Comparison of ENCODE assay signal across 20 cellular contexts in genomic region chr7:100561491-100562194, GRCh38. TPM values are rescaled to one million over a fixed set of nuclear protein-coding genes. Genes with fewer than 3 reads are reported as not detected.
DNase-seq lines count a peak whose midpoint lies in the region; ATAC-seq, FAIRE-seq and TF ChIP-seq lines count a peak whose summit lies in the region.
"Had no signal": no experiment of that assay in that cellular context is flagged by ENCODE, and none has a peak within 500 bp of the region (broad histone marks: within the 10 kb centered on the region; RNA-seq: fewer than 3 reads in every experiment).

No MANE protein-coding gene starts in this region.

- H3K9ac ChIP-seq in HepG2 (ENCODE audit: insufficient read depth, low read depth, low read length) = no peak overlapping the region
- H3K9ac ChIP-seq: GM23248 had no signal

- intact Hi-C loops in HepG2 (cut with micrococcal nuclease; ENCODE audit: unreplicated experiment) = loop anchor here (5.0 kb wide), 1 partner anchor 94 kb away; no protein-coding TSS in a partner anchor
- intact Hi-C loops in right lobe of liver (cut with DNase I) = loop anchor here (5.0 to 10.0 kb wide), 3 partner anchors 84 to 133 kb away; partner anchors contain the start of genes GIGYF1 (in 1 of the 2) and TSC22D4 (in 1 of the 2)
- intact Hi-C loops in MCF 10A (cut with micrococcal nuclease) = no loop called here

- H3K27ac ChIP-seq in HepG2 (ENCODE audit: extremely low read length, insufficient read depth, low read length) (no peak overlapping the region), right lobe of liver (peak overlapping the region in 1 of 3 donors; percentile 6), osteoblast (ENCODE audit: low read depth, low read length) (no peak overlapping the region), small intestine (ENCODE audit: low read depth in 1 of 2, low read length in 1 of 2) (no peak overlapping the region)
- H3K27ac ChIP-seq: BLaER1 treated with 17β-estradiol and CSF1 and Interleukin-3, amounts not matched to agents 10 nM and 100 nM; GM23248; HL-60 had no signal

- peaks cover 88% of the 10 kb centered on the region for H3K4me1 ChIP-seq in HepG2 (ENCODE audit: insufficient read depth, low read length)
- H3K4me1 ChIP-seq in right lobe of liver = peaks cover 0 to 34% (median 16%) of the 10 kb centered on the region in 4 donors
- H3K4me1 ChIP-seq in osteoblast (ENCODE audit: insufficient read depth, low read length) = peaks cover 6% of the 10 kb centered on the region
- H3K4me1 ChIP-seq in small intestine (ENCODE audit: control insufficient read depth in 2 of 2, insufficient read depth in 1 of 2, low read depth in 1 of 2, low read length in 1 of 2) = no peaks in the 10 kb centered on the region

- POLR2A ChIA-PET in HepG2 (lab: Yijun Ruan, JAX) (interaction anchor here (1.2 kb wide), 1 partner anchor 25 kb away, joined by 3 read pairs; the partner anchor contains the start of gene FBXO24), MCF 10A (lab: Yijun Ruan, JAX) (interaction anchor here (0.6 kb wide), 1 partner anchor 21 kb away, joined by 3 read pairs; no protein-coding TSS in a partner anchor)

- H3K4me2 ChIP-seq in HepG2 (ENCODE audit: low read depth, low read length) (no peak overlapping the region), osteoblast (ENCODE audit: insufficient read depth, low read length) (no peak overlapping the region)
- H3K4me2 ChIP-seq: BLaER1 treated with 17β-estradiol and CSF1 and Interleukin-3, amounts not matched to agents 10 nM and 100 nM had no signal

- TF ChIP-seq POLR2A in HepG2 (IDR thresholded peaks at IDR 0.05; ENCODE audit: insufficient read depth in 1 of 2, low read depth in 2 of 2, low read length in 2 of 2) (no peak), right lobe of liver (IDR thresholded peaks at IDR 0.05) (no peak)

- H3K27me3 ChIP-seq in HepG2 (ENCODE audit: control insufficient read depth in 1 of 2, insufficient read depth in 2 of 2, low read length in 2 of 2) (no peaks in the 10 kb centered on the region), right lobe of liver (no peaks in the 10 kb centered on the region), osteoblast (ENCODE audit: insufficient read depth, low read length) (no peaks in the 10 kb centered on the region), small intestine (ENCODE audit: control insufficient read depth in 2 of 2, insufficient read depth in 2 of 2, low read length in 2 of 2) (no peaks in the 10 kb centered on the region)
- H3K27me3 ChIP-seq: BLaER1 treated with 17β-estradiol and CSF1 and Interleukin-3, amounts not matched to agents 10 nM and 100 nM had no signal

- CTCF ChIA-PET in HepG2 (lab: Yijun Ruan, JAX; ENCODE audit: low intra/inter-chr PET ratio, low total read pairs) (no interaction called here), MCF 10A (lab: Yijun Ruan, JAX) (interaction anchor here (0.6 to 8.4 kb wide), 9 partner anchors 13 to 1285 kb away, joined by 3 to 95 read pairs (median 17); partner anchors contain the start of gene TSC22D4)

- H3K4me3 Mint-ChIP-seq in chondrocyte (ENCODE audit: unreplicated experiment) (no peak overlapping the region), MCF 10A (ENCODE audit: unreplicated experiment) (no peak overlapping the region)
- H3K4me3 Mint-ChIP-seq: CD4-positive, CD25-positive, alpha-beta regulatory T cell had no signal

- ATAC-seq in HepG2 (no peak), right lobe of liver (no peak), HG03354 (IDR thresholded peaks at IDR 0.05; ENCODE audit: poor library complexity, severe bottlenecking, unreplicated experiment) (no peak)
- ATAC-seq: HCT116 had no signal

- H3K27ac Mint-ChIP-seq in chondrocyte (ENCODE audit: unreplicated experiment) = no peak overlapping the region
- H3K27ac Mint-ChIP-seq in MCF 10A (ENCODE audit: low read depth, unreplicated experiment) = no peak overlapping the region
- H3K27ac Mint-ChIP-seq: CD4-positive, CD25-positive, alpha-beta regulatory T cell had no signal

- no peak for TF ChIP-seq RAD21 in HepG2 (CRISPR knock-in tag; IDR thresholded peaks at IDR 0.05)

- peaks cover 17% of the 10 kb centered on the region; the same call in 1 of the 2 replicates for H4K20me1 ChIP-seq in HepG2 (ENCODE audit: insufficient read depth, low read length)
- no peaks in the 10 kb centered on the region for H4K20me1 ChIP-seq in osteoblast (ENCODE audit: insufficient read depth, low read length)

- no peak for FAIRE-seq in HepG2 (lab: Jason Lieb, UNC)
- FAIRE-seq in small intestine (lab: Jason Lieb, UNC) = no peak
- FAIRE-seq: G401.6, GM12891, H54 had no signal

- in situ Hi-C loops in HepG2 (cut with HindIII; ENCODE audit: extremely low pct_ligation_motif_present, low pct_unique_long_range_greater_than_20kb) = no loop called here

- no peak for DNase-seq in HepG2 (ENCODE audit: low spot score)
- no peak for DNase-seq in right lobe of liver
- peak; percentile 85 for DNase-seq in chondrocyte (ENCODE audit: low spot score)
- DNase-seq in osteoblast (ENCODE audit: insufficient read length, low spot score, missing footprints) = peak; percentile 14
- no peak for DNase-seq in MCF 10A (ENCODE audit: unreplicated experiment)
- DNase-seq in small intestine = no peak
- DNase-seq: 8988T; AML-193; Calu3; CD4-positive, CD25-positive, alpha-beta regulatory T cell; DMS79; GM23248; IMR-90 had no signal

- H3K36me3 ChIP-seq in HepG2 (replicated peaks in 1 of 2; ENCODE audit: control insufficient read depth in 1 of 2, insufficient read depth in 2 of 2, low read length in 2 of 2) = peaks cover 29 to 75% of the 10 kb centered on the region in 2 experiments
- peaks cover 0 to 72% (median 30%) of the 10 kb centered on the region in 4 donors for H3K36me3 ChIP-seq in right lobe of liver
- peaks cover 3% of the 10 kb centered on the region for H3K36me3 ChIP-seq in osteoblast (ENCODE audit: insufficient read depth, low read length)
- H3K36me3 ChIP-seq in small intestine (ENCODE audit: control insufficient read depth in 2 of 2, insufficient read depth in 2 of 2, low read length in 2 of 2) = peaks cover 0 to 4% of the 10 kb centered on the region in 2 donors

- H3K9me3 Mint-ChIP-seq in chondrocyte (ENCODE audit: low read depth) = no peaks in the 10 kb centered on the region
- no peaks in the 10 kb centered on the region for H3K9me3 Mint-ChIP-seq in MCF 10A (ENCODE audit: unreplicated experiment)
- H3K9me3 Mint-ChIP-seq: CD4-positive, CD25-positive, alpha-beta regulatory T cell had no signal

- H2AFZ ChIP-seq in HepG2 (ENCODE audit: low read length) = no peak overlapping the region
- H2AFZ ChIP-seq in osteoblast (ENCODE audit: low read length) = no peak overlapping the region
- H2AFZ ChIP-seq: GM23248 had no signal

- peaks cover 4% of the 10 kb centered on the region for H3K79me2 ChIP-seq in HepG2 (ENCODE audit: insufficient read depth, low read length)
- no peaks in the 10 kb centered on the region for H3K79me2 ChIP-seq in osteoblast (ENCODE audit: insufficient read depth, low read length)

- H3K4me1 Mint-ChIP-seq in chondrocyte (ENCODE audit: low read depth) (no peaks in the 10 kb centered on the region), MCF 10A (ENCODE audit: insufficient read depth, unreplicated experiment) (peaks cover under 1% of the 10 kb centered on the region)

- no peaks in the 10 kb centered on the region for H3K9me3 ChIP-seq in HepG2 (ENCODE audit: low read length)
- H3K9me3 ChIP-seq in right lobe of liver = no peaks in the 10 kb centered on the region
- H3K9me3 ChIP-seq in osteoblast (ENCODE audit: low read depth, low read length) = no peaks in the 10 kb centered on the region
- no peaks in the 10 kb centered on the region for H3K9me3 ChIP-seq in small intestine (ENCODE audit: control insufficient read depth, low read depth)
- H3K9me3 ChIP-seq: BLaER1 treated with 17β-estradiol and CSF1 and Interleukin-3, amounts not matched to agents 10 nM and 100 nM had no signal

- H3K36me3 Mint-ChIP-seq in chondrocyte (ENCODE audit: low read depth) (peaks cover 1% of the 10 kb centered on the region), MCF 10A (ENCODE audit: insufficient read depth, unreplicated experiment) (peaks cover 3% of the 10 kb centered on the region)

- 96% methylated on average over 12 of the region's 12 CpGs for WGBS in HepG2 (ENCODE audit: low lambda C conversion rate)
- WGBS in right lobe of liver (ENCODE audit: insufficient coverage, low coverage, low lambda C conversion rate, missing lambda C conversion rate) = 80% methylated on average over 1 of the region's 12 CpGs
- 95 to 98% (median 96%) methylated on average over 10 to 12 of the region's 12 CpGs for WGBS in small intestine, 3 donors

- H3K27me3 Mint-ChIP-seq in chondrocyte (ENCODE audit: low read depth) (no peaks in the 10 kb centered on the region), MCF 10A (ENCODE audit: insufficient read depth, unreplicated experiment) (no peaks in the 10 kb centered on the region)
- H3K27me3 Mint-ChIP-seq: CD4-positive, CD25-positive, alpha-beta regulatory T cell had no signal

- TF ChIP-seq EP300 in HepG2 (IDR thresholded peaks at IDR 0.05; ENCODE audit: low read depth in 2 of 2, low read length in 2 of 2) (no peak), HepG2 (CRISPR knock-in tag; IDR thresholded peaks at IDR 0.05; ENCODE audit: borderline replicate concordance) (no peak)

- no TSS peak for BruUV-seq in HepG2 (replicated peaks; lab: Mats Ljungman, UMichigan)
- BruUV-seq in MCF 10A (replicated peaks; lab: Mats Ljungman, UMichigan) = no TSS peak

- H3K4me3 ChIP-seq in HepG2 (replicated peaks in 1 of 3; ENCODE audit: insufficient read depth in 1 of 3, low read depth in 2 of 3, low read length in 3 of 3) (no peak overlapping the region), right lobe of liver (no peak overlapping the region), osteoblast (ENCODE audit: insufficient read depth, low read length) (no peak overlapping the region), small intestine (ENCODE audit: low read depth in 1 of 2, low read length in 2 of 2) (no peak overlapping the region)
- H3K4me3 ChIP-seq: BLaER1 treated with 17β-estradiol and CSF1 and Interleukin-3, amounts not matched to agents 10 nM and 100 nM; GM23248 had no signal

- no peak for TF ChIP-seq CTCF in HepG2 (CRISPR knock-in tag; IDR thresholded peaks at IDR 0.05)
- TF ChIP-seq CTCF in right lobe of liver (IDR thresholded peaks at IDR 0.05) = no peak
- no peak for TF ChIP-seq CTCF in chondrocyte (IDR thresholded peaks at IDR 0.05)
- no peak for TF ChIP-seq CTCF in osteoblast (IDR thresholded peaks at IDR 0.05; ENCODE audit: extremely low read depth, low read depth, low read length)
- TF ChIP-seq CTCF in MCF 10A (IDR thresholded peaks at IDR 0.05; ENCODE audit: unreplicated experiment) = no peak

RNA-seq across cellular contexts. Expression of gene SAP25, which starts 12.1 kb away (rescaled TPM):
- total RNA-seq in HepG2 (2016; rRNA removed; fragmentation: Illumina TruSeq; extraction: Trizol) (0.15 TPM in 1 of 2 replicates, not detected in the other), right lobe of liver (1 to 10 TPM in 3 of 6 experiments, under 1 TPM in 1, not detected in 2; 0.53 to 4.5 (median 2.2) TPM), chondrocyte (0.70 to 1.1 TPM in 2 of 3 replicates, not detected in the other), osteoblast (not detected in 2 replicates), MCF 10A (2022) (1.2 and 2.9 TPM in 2 replicates)
- not detected in 2 replicates for total RNA-seq in HepG2 (2016; cell fraction: cytosol; rRNA removed; fragmentation: Illumina TruSeq; extraction: Trizol; ENCODE audit: low read depth)
- not detected in 2 replicates for total RNA-seq in HepG2 (2016; cell fraction: insoluble cytoplasmic fraction; rRNA removed; fragmentation: Illumina TruSeq; extraction: Trizol)
- not detected in 2 replicates for total RNA-seq in HepG2 (2016; cell fraction: membrane; rRNA removed; fragmentation: Illumina TruSeq; extraction: Trizol)
- total RNA-seq in HepG2 (2016; cell fraction: nucleus; rRNA removed; fragmentation: Illumina TruSeq; extraction: Trizol) = not detected in 2 replicates
- polyA plus RNA-seq in HepG2 (2011; rRNA removed) (0.20 TPM in 2 replicates), small intestine (10 to 100 TPM in 2 of 3 donors, 1 to 10 TPM in 1; 2.0 to 28.2 (median 18.6) TPM)
- polyA plus RNA-seq in HepG2 (2011; cell fraction: cytosol; rRNA removed) = 0.13 TPM in 1 of 2 replicates, not detected in the other
- polyA plus RNA-seq in HepG2 (2011; cell fraction: nucleus; rRNA removed) = 2.5 and 2.6 TPM in 2 replicates
- 0.70 and 1.9 TPM in 2 replicates for polyA plus RNA-seq in HepG2 (2012)
- polyA plus RNA-seq in HepG2 (2016; cell fraction: cytosol; fragmentation: Illumina TruSeq; extraction: Trizol; ENCODE audit: low read depth) = 0.32 and 0.41 TPM in 2 replicates
- not detected in 2 replicates for polyA plus RNA-seq in HepG2 (2016; cell fraction: insoluble cytoplasmic fraction; fragmentation: Illumina TruSeq; extraction: Trizol; ENCODE audit: low read depth)
- polyA plus RNA-seq in HepG2 (2016; cell fraction: membrane; fragmentation: Illumina TruSeq; extraction: Trizol; ENCODE audit: low read depth) = not detected in 2 replicates
- not detected in 2 replicates for polyA plus RNA-seq in HepG2 (2016; cell fraction: nucleus; fragmentation: Illumina TruSeq; extraction: Trizol; ENCODE audit: insufficient read depth, low read depth)
- not detected in 2 replicates for polyA minus RNA-seq in HepG2 (2011; rRNA and poly(A)+ RNA removed; ENCODE audit: low replicate concordance)
- not detected in 2 replicates for polyA minus RNA-seq in HepG2 (2011; cell fraction: cytosol; rRNA and poly(A)+ RNA removed)
- not detected in 2 replicates for polyA minus RNA-seq in HepG2 (2011; cell fraction: nucleus; rRNA and poly(A)+ RNA removed)
- total RNA-seq: GM23248, IMR-90 had no signal
- polyA plus RNA-seq: GM23248 had no signal

RNA-seq across cellular contexts. Expression of gene AGFG2, which starts 22.6 kb away (rescaled TPM):
- total RNA-seq in HepG2 (2016; rRNA removed; fragmentation: Illumina TruSeq; extraction: Trizol) (117 and 132 TPM in 2 replicates), right lobe of liver (10 to 100 TPM; 52.9 to 86.3 (median 69.8) TPM), chondrocyte (7.7 to 8.2 TPM (median 7.8 TPM) in 3 replicates), osteoblast (6.5 and 9.4 TPM in 2 replicates), MCF 10A (2022) (8.4 and 11.9 TPM in 2 replicates)
- total RNA-seq in HepG2 (2016; cell fraction: cytosol; rRNA removed; fragmentation: Illumina TruSeq; extraction: Trizol; ENCODE audit: low read depth) = 31.9 and 33.3 TPM in 2 replicates
- total RNA-seq in HepG2 (2016; cell fraction: insoluble cytoplasmic fraction; rRNA removed; fragmentation: Illumina TruSeq; extraction: Trizol) = 111 and 137 TPM in 2 replicates
- total RNA-seq in HepG2 (2016; cell fraction: membrane; rRNA removed; fragmentation: Illumina TruSeq; extraction: Trizol) = 66.9 and 73.0 TPM in 2 replicates
- 58.2 and 67.9 TPM in 2 replicates for total RNA-seq in HepG2 (2016; cell fraction: nucleus; rRNA removed; fragmentation: Illumina TruSeq; extraction: Trizol)
- polyA plus RNA-seq in HepG2 (2011; rRNA removed) (125 and 127 TPM in 2 replicates), small intestine (10 to 100 TPM in 2 of 3 donors, 1 to 10 TPM in 1; 9.5 to 23.9 (median 11.0) TPM)
- polyA plus RNA-seq in HepG2 (2011; cell fraction: cytosol; rRNA removed) = 56.3 and 126 TPM in 2 replicates
- polyA plus RNA-seq in HepG2 (2011; cell fraction: nucleus; rRNA removed) = 211 and 341 TPM in 2 replicates
- polyA plus RNA-seq in HepG2 (2012) = 63.5 and 68.9 TPM in 2 replicates
- 20.7 and 23.5 TPM in 2 replicates for polyA plus RNA-seq in HepG2 (2016; cell fraction: cytosol; fragmentation: Illumina TruSeq; extraction: Trizol; ENCODE audit: low read depth)
- 136 and 157 TPM in 2 replicates for polyA plus RNA-seq in HepG2 (2016; cell fraction: insoluble cytoplasmic fraction; fragmentation: Illumina TruSeq; extraction: Trizol; ENCODE audit: low read depth)
- 44.8 and 50.5 TPM in 2 replicates for polyA plus RNA-seq in HepG2 (2016; cell fraction: membrane; fragmentation: Illumina TruSeq; extraction: Trizol; ENCODE audit: low read depth)
- 131 TPM in 2 replicates for polyA plus RNA-seq in HepG2 (2016; cell fraction: nucleus; fragmentation: Illumina TruSeq; extraction: Trizol; ENCODE audit: insufficient read depth, low read depth)
- 24.8 and 334 TPM in 2 replicates for polyA minus RNA-seq in HepG2 (2011; rRNA and poly(A)+ RNA removed; ENCODE audit: low replicate concordance)
- polyA minus RNA-seq in HepG2 (2011; cell fraction: cytosol; rRNA and poly(A)+ RNA removed) = 131 and 176 TPM in 2 replicates
- 107 and 124 TPM in 2 replicates for polyA minus RNA-seq in HepG2 (2011; cell fraction: nucleus; rRNA and poly(A)+ RNA removed)

RNA-seq across cellular contexts. Expression of gene LRCH4, which starts 24.3 kb away (rescaled TPM):
- total RNA-seq in HepG2 (2016; rRNA removed; fragmentation: Illumina TruSeq; extraction: Trizol) (2.9 and 7.0 TPM in 2 replicates), right lobe of liver (10 to 100 TPM; 19.5 to 39.1 (median 24.7) TPM), chondrocyte (42.0 to 45.8 TPM (median 43.9 TPM) in 3 replicates), osteoblast (14.5 and 18.0 TPM in 2 replicates), MCF 10A (2022) (21.4 and 22.3 TPM in 2 replicates)
- 10.0 and 10.9 TPM in 2 replicates for total RNA-seq in HepG2 (2016; cell fraction: cytosol; rRNA removed; fragmentation: Illumina TruSeq; extraction: Trizol; ENCODE audit: low read depth)
- total RNA-seq in HepG2 (2016; cell fraction: insoluble cytoplasmic fraction; rRNA removed; fragmentation: Illumina TruSeq; extraction: Trizol) = 3.0 and 6.9 TPM in 2 replicates
- 2.9 and 3.8 TPM in 2 replicates for total RNA-seq in HepG2 (2016; cell fraction: membrane; rRNA removed; fragmentation: Illumina TruSeq; extraction: Trizol)
- 9.9 and 11.5 TPM in 2 replicates for total RNA-seq in HepG2 (2016; cell fraction: nucleus; rRNA removed; fragmentation: Illumina TruSeq; extraction: Trizol)
- polyA plus RNA-seq in HepG2 (2011; rRNA removed) (9.3 and 11.1 TPM in 2 replicates), small intestine (100 to 1,000 TPM in 1 of 3 donors, 10 to 100 TPM in 2; 33.4 to 111 (median 72.0) TPM)
- 1.9 and 2.9 TPM in 2 replicates for polyA plus RNA-seq in HepG2 (2011; cell fraction: cytosol; rRNA removed)
- polyA plus RNA-seq in HepG2 (2011; cell fraction: nucleus; rRNA removed) = 106 and 117 TPM in 2 replicates
- 10.1 and 13.5 TPM in 2 replicates for polyA plus RNA-seq in HepG2 (2012)
- polyA plus RNA-seq in HepG2 (2016; cell fraction: cytosol; fragmentation: Illumina TruSeq; extraction: Trizol; ENCODE audit: low read depth) = 1.1 and 1.2 TPM in 2 replicates
- 5.9 and 7.3 TPM in 2 replicates for polyA plus RNA-seq in HepG2 (2016; cell fraction: insoluble cytoplasmic fraction; fragmentation: Illumina TruSeq; extraction: Trizol; ENCODE audit: low read depth)
- 1.5 and 2.1 TPM in 2 replicates for polyA plus RNA-seq in HepG2 (2016; cell fraction: membrane; fragmentation: Illumina TruSeq; extraction: Trizol; ENCODE audit: low read depth)
- 38.5 and 39.0 TPM in 2 replicates for polyA plus RNA-seq in HepG2 (2016; cell fraction: nucleus; fragmentation: Illumina TruSeq; extraction: Trizol; ENCODE audit: insufficient read depth, low read depth)
- 11.4 and 13.8 TPM in 2 replicates for polyA minus RNA-seq in HepG2 (2011; rRNA and poly(A)+ RNA removed; ENCODE audit: low replicate concordance)
- polyA minus RNA-seq in HepG2 (2011; cell fraction: cytosol; rRNA and poly(A)+ RNA removed) = 8.0 and 17.6 TPM in 2 replicates
- 25.9 and 27.4 TPM in 2 replicates for polyA minus RNA-seq in HepG2 (2011; cell fraction: nucleus; rRNA and poly(A)+ RNA removed)

RNA-seq across cellular contexts. Expression of gene FBXO24, which starts 24.5 kb away (rescaled TPM):
- 0.13 and 0.20 TPM in 2 replicates for total RNA-seq in HepG2 (2016; rRNA removed; fragmentation: Illumina TruSeq; extraction: Trizol)
- total RNA-seq in HepG2 (2016; cell fraction: cytosol; rRNA removed; fragmentation: Illumina TruSeq; extraction: Trizol; ENCODE audit: low read depth) = 0.18 and 0.61 TPM in 2 replicates
- total RNA-seq in HepG2 (2016; cell fraction: insoluble cytoplasmic fraction; rRNA removed; fragmentation: Illumina TruSeq; extraction: Trizol) = 0.24 TPM in 1 of 2 replicates, not detected in the other
- total RNA-seq in HepG2 (2016; cell fraction: membrane; rRNA removed; fragmentation: Illumina TruSeq; extraction: Trizol) = 0.12 and 0.21 TPM in 2 replicates
- 0.56 TPM in 1 of 2 replicates, not detected in the other for total RNA-seq in HepG2 (2016; cell fraction: nucleus; rRNA removed; fragmentation: Illumina TruSeq; extraction: Trizol)
- 0.31 and 0.55 TPM in 2 replicates for polyA plus RNA-seq in HepG2 (2011; rRNA removed)
- 0.31 and 0.32 TPM in 2 replicates for polyA plus RNA-seq in HepG2 (2011; cell fraction: cytosol; rRNA removed)
- polyA plus RNA-seq in HepG2 (2011; cell fraction: nucleus; rRNA removed) = 2.0 and 2.1 TPM in 2 replicates
- 0.15 and 0.31 TPM in 2 replicates for polyA plus RNA-seq in HepG2 (2012)
- polyA plus RNA-seq in HepG2 (2016; cell fraction: cytosol; fragmentation: Illumina TruSeq; extraction: Trizol; ENCODE audit: low read depth) = 0.08 and 0.10 TPM in 2 replicates
- 0.21 and 0.26 TPM in 2 replicates for polyA plus RNA-seq in HepG2 (2016; cell fraction: insoluble cytoplasmic fraction; fragmentation: Illumina TruSeq; extraction: Trizol; ENCODE audit: low read depth)
- 0.14 and 0.22 TPM in 2 replicates for polyA plus RNA-seq in HepG2 (2016; cell fraction: membrane; fragmentation: Illumina TruSeq; extraction: Trizol; ENCODE audit: low read depth)
- polyA plus RNA-seq in HepG2 (2016; cell fraction: nucleus; fragmentation: Illumina TruSeq; extraction: Trizol; ENCODE audit: insufficient read depth, low read depth) = 0.38 and 0.51 TPM in 2 replicates
- polyA minus RNA-seq in HepG2 (2011; rRNA and poly(A)+ RNA removed; ENCODE audit: low replicate concordance) = 0.80 and 0.94 TPM in 2 replicates
- not detected in 2 replicates for polyA minus RNA-seq in HepG2 (2011; cell fraction: cytosol; rRNA and poly(A)+ RNA removed)
- polyA minus RNA-seq in HepG2 (2011; cell fraction: nucleus; rRNA and poly(A)+ RNA removed) = 0.26 and 0.50 TPM in 2 replicates
- total RNA-seq in right lobe of liver = 1 to 10 TPM in 1 of 6 experiments, under 1 TPM in 5; 0.25 to 1.0 (median 0.45) TPM
- 0.57 to 1.2 TPM (median 0.82 TPM) in 3 replicates for total RNA-seq in chondrocyte
- total RNA-seq in osteoblast = under 0.01 and 0.36 TPM in 2 replicates
- 0.37 and 1.1 TPM in 2 replicates for total RNA-seq in MCF 10A (2022)
- under 1 TPM in 1 of 3 donors, not detected in 2; 0.55 TPM for polyA plus RNA-seq in small intestine
- total RNA-seq: CD4-positive, CD25-positive, alpha-beta regulatory T cell had no signal

RNA-seq across cellular contexts. Expression of gene PCOLCE, which starts 40.5 kb away (rescaled TPM):
- 3.9 and 16.0 TPM in 2 replicates for total RNA-seq in HepG2 (2016; rRNA removed; fragmentation: Illumina TruSeq; extraction: Trizol)
- 2.1 and 2.3 TPM in 2 replicates for total RNA-seq in HepG2 (2016; cell fraction: cytosol; rRNA removed; fragmentation: Illumina TruSeq; extraction: Trizol; ENCODE audit: low read depth)
- total RNA-seq in HepG2 (2016; cell fraction: insoluble cytoplasmic fraction; rRNA removed; fragmentation: Illumina TruSeq; extraction: Trizol) = 3.3 and 18.3 TPM in 2 replicates
- 1.9 and 2.0 TPM in 2 replicates for total RNA-seq in HepG2 (2016; cell fraction: membrane; rRNA removed; fragmentation: Illumina TruSeq; extraction: Trizol)
- 20.4 and 23.8 TPM in 2 replicates for total RNA-seq in HepG2 (2016; cell fraction: nucleus; rRNA removed; fragmentation: Illumina TruSeq; extraction: Trizol)
- 5.3 and 6.9 TPM in 2 replicates for polyA plus RNA-seq in HepG2 (2011; rRNA removed)
- polyA plus RNA-seq in HepG2 (2011; cell fraction: cytosol; rRNA removed) = 3.1 and 3.4 TPM in 2 replicates
- polyA plus RNA-seq in HepG2 (2011; cell fraction: nucleus; rRNA removed) = 62.1 and 64.1 TPM in 2 replicates
- 15.6 and 28.9 TPM in 2 replicates for polyA plus RNA-seq in HepG2 (2012)
- 3.5 and 3.8 TPM in 2 replicates for polyA plus RNA-seq in HepG2 (2016; cell fraction: cytosol; fragmentation: Illumina TruSeq; extraction: Trizol; ENCODE audit: low read depth)
- polyA plus RNA-seq in HepG2 (2016; cell fraction: insoluble cytoplasmic fraction; fragmentation: Illumina TruSeq; extraction: Trizol; ENCODE audit: low read depth) = 6.3 and 9.1 TPM in 2 replicates
- 3.4 and 3.6 TPM in 2 replicates for polyA plus RNA-seq in HepG2 (2016; cell fraction: membrane; fragmentation: Illumina TruSeq; extraction: Trizol; ENCODE audit: low read depth)
- polyA plus RNA-seq in HepG2 (2016; cell fraction: nucleus; fragmentation: Illumina TruSeq; extraction: Trizol; ENCODE audit: insufficient read depth, low read depth) = 81.2 and 84.3 TPM in 2 replicates
- polyA minus RNA-seq in HepG2 (2011; rRNA and poly(A)+ RNA removed; ENCODE audit: low replicate concordance) = 1.7 and 2.2 TPM in 2 replicates
- polyA minus RNA-seq in HepG2 (2011; cell fraction: cytosol; rRNA and poly(A)+ RNA removed) = 3.4 and 4.9 TPM in 2 replicates
- polyA minus RNA-seq in HepG2 (2011; cell fraction: nucleus; rRNA and poly(A)+ RNA removed) = 7.1 and 9.0 TPM in 2 replicates
- 10 to 100 TPM; 10.9 to 48.5 (median 23.6) TPM for total RNA-seq in right lobe of liver
- 153 to 203 TPM (median 153 TPM) in 3 replicates for total RNA-seq in chondrocyte
- 231 and 259 TPM in 2 replicates for total RNA-seq in osteoblast
- 2.0 and 3.6 TPM in 2 replicates for total RNA-seq in MCF 10A (2022)
- polyA plus RNA-seq in small intestine = 10 to 100 TPM in 1 of 3 donors, 1 to 10 TPM in 2; 1.9 to 17.0 (median 2.5) TPM

Comparison
In these comparisons a context has a peak if more than half of its experiments do, and no peak if none do; other contexts are left out.
1. DNase-seq: peak in chondrocyte (single experiment) and osteoblast (single experiment); none in HepG2 (single experiment), right lobe of liver (0 of 3), MCF 10A (single experiment) and small intestine (single experiment).